In genomic region chr9:109242751-109243150, GRCh38 we compare ENCODE assay signal across 23 cellular contexts.
"Had no signal": no experiment of that assay in that cellular context is flagged by ENCODE, and none has a peak within 500 bp of the region (broad histone marks: within the 10 kb centered on the region; RNA-seq: fewer than 3 reads in every experiment).

No MANE protein-coding gene starts in this region.

- H3K9me3 ChIP-seq: body of pancreas, gastrocnemius medialis, prostate gland, stomach, suprapubic skin, tibial nerve had no signal

- H3K36me3 ChIP-seq: gastrocnemius medialis, prostate gland, suprapubic skin had no signal

- H3K4me1 ChIP-seq: suprapubic skin had no signal

- H3K27ac ChIP-seq: coronary artery, gastrocnemius medialis, hepatocyte, prostate gland, skin epidermis, stomach, suprapubic skin had no signal

- DNase-seq: activated B cell treated with CpG ODN at 0.5 μM for 24 hours; activated CD4-positive, alpha-beta T cell treated with anti-CD3 and anti-CD28 coated beads, Interleukin-2, amount 50 U/mL, for 1 hour; activated CD8-positive, alpha-beta T cell treated with anti-CD3 and anti-CD28 coated beads for 36 hours; activated naive CD4-positive, alpha-beta T cell; activated T-cell treated with anti-CD3 and anti-CD28 coated beads, Interleukin-2, amount 50 U/mL, for 72 hours; body of pancreas; cerebellar nuclear complex; effector memory CD4-positive, alpha-beta T cell; erythroblast; gastrocnemius medialis; left cardiac atrium; left ventricle myocardium superior; retina; stimulated activated naive B cell treated with anti-CD40 and anti-IgM and Interleukin-4, amounts not matched to agents 10 μg/mL and 1 μg/mL and 100 μg/mL, for 72 hours; stomach; T-helper 2 cell had no signal

- H3K27me3 ChIP-seq: body of pancreas, dorsolateral prefrontal cortex, gastrocnemius medialis, hepatocyte, suprapubic skin, tibial nerve had no signal

- H3K4me3 ChIP-seq: body of pancreas, coronary artery, dorsolateral prefrontal cortex, gastrocnemius medialis, hepatocyte, prostate gland, skin epidermis, stomach, suprapubic skin, tibial nerve had no signal
